In the genomic region with DNA sequence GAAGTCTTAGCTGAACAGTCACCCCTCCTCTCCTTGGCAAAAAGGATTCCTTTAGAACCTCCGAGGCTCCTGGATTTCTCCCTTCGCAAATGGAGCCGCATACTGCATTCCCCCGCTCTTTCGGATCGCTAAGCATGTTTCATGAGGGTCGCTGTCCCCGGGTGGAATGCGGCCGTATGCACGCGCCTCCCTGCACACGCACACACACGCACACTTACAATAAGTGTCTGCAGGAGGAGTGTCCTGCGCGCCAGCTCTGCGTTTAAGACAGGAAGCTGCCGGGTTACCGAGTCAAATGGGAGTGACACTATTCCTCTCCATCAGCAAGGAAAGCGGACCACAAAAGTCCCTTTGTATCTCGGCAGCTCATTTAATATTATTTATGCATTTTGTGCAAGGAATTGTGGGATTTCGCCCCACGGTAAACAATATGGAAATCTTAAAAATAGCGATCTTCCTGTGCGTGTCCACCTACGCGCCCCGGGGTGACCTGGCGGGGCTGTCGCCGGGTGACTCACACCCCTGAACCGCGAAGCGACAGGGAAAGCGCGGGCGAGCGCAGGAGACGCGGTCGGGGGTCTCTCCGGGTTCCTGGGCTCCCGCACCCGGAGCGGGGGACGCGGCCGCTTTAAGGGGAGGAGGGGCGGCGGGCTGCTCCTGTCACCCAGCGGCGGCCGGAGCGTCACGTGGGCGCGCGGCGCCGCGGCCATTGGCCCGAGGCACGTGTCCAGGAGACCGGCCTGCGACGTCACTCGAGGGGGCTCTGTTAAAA, we compare ENCODE assay signal across 8 cellular contexts. TPM values are rescaled to one million over a fixed set of nuclear protein-coding genes. Genes with fewer than 3 reads are reported as not detected.
A peak's percentile ranks its signal among the peaks of the same experiment; 100 is the strongest.
DNase-seq lines count a peak whose midpoint lies in the region; ATAC-seq and TF ChIP-seq lines count a peak whose summit lies in the region.

No MANE protein-coding gene starts in this region.

- H3K4me1 ChIP-seq in GM23248 (ENCODE audit: insufficient read depth): no peaks in the 10 kb centered on the region
- peaks cover 34% of the 10 kb centered on the region for H3K4me1 ChIP-seq in mesenchymal stem cell (ENCODE audit: control insufficient read depth, insufficient read depth, low read depth, low read length)

- 1 to 2% methylated on average over 62 to 67 of the region's 67 CpGs for WGBS in GM23248 (ENCODE audit: low coverage in 1 of 2, low lambda C conversion rate in 2 of 2, missing lambda C conversion rate in 2 of 2), 2 experiments
- WGBS in mesenchymal stem cell: 1% methylated on average over 58 of the region's 67 CpGs

- no peak for TF ChIP-seq CTCF in AG09319 (IDR thresholded peaks at IDR 0.05; ENCODE audit: low read depth, low read length)

- H3K9ac ChIP-seq in GM23248 (no peak overlapping the region), mesenchymal stem cell (ENCODE audit: low read length) (no peak overlapping the region)

- H3K4me2 ChIP-seq in GM23248 (ENCODE audit: unreplicated experiment) (peak overlapping the region; percentile 77), mesenchymal stem cell (ENCODE audit: low read length, poor library complexity, severe bottlenecking) (peak overlapping the region; percentile 86)

- in situ Hi-C loops in GM23248 (cut with MboI) (no loop called here), SK-MEL-5 (cut with HindIII; ENCODE audit: low pct_unique_long_range_greater_than_20kb, low sequenced_read_pairs) (no loop called here)

- H4K20me1 ChIP-seq in GM23248 (ENCODE audit: insufficient read depth): no peaks in the 10 kb centered on the region

- H3K9me3 ChIP-seq in GM23248 (ENCODE audit: low read depth) (no peaks in the 10 kb centered on the region), mesenchymal stem cell (ENCODE audit: control insufficient read depth, low read length) (peaks cover 4% of the 10 kb centered on the region)

- H2BK12ac ChIP-seq in mesenchymal stem cell (ENCODE audit: low read length in 2 of 2): no peak overlapping the region

- peak overlapping the region; percentile 74 for H3K4me3 ChIP-seq in GM23248
- H3K4me3 ChIP-seq in mesenchymal stem cell (ENCODE audit: insufficient read depth in 1 of 2, low read depth in 1 of 2, low read length in 2 of 2): peak overlapping the region; percentile 43 to 75

- no peak overlapping the region for H3K23ac ChIP-seq in mesenchymal stem cell (ENCODE audit: low read length in 2 of 2)

- H3K14ac ChIP-seq in mesenchymal stem cell (ENCODE audit: low read length in 2 of 2): no peak overlapping the region

- no peak for ATAC-seq in effector memory CD8-positive, alpha-beta T cell (replicated peaks)
- no peak for ATAC-seq in GM19328 (IDR thresholded peaks at IDR 0.05; ENCODE audit: unreplicated experiment)

- H3K27me3 Mint-ChIP-seq in effector memory CD8-positive, alpha-beta T cell: peaks cover 66 to 82% of the 10 kb centered on the region in 2 donors
- peaks cover 74% of the 10 kb centered on the region for H3K27me3 Mint-ChIP-seq in stimulated activated naive CD8-positive, alpha-beta T cell treated with anti-CD3 and anti-CD28 coated beads, Interleukin-15, Interleukin-2, amounts not matched to agents 100 ng/mL and 50 ng/mL, for 24 hours

- DNase-seq in AG09319 (ENCODE audit: extremely low read depth, low read depth): peak; percentile 3
- DNase-seq in GM23248: peak; percentile 80
- peak; percentile 93 for DNase-seq in SK-MEL-5 (ENCODE audit: low read depth, low spot score)
- no peak for DNase-seq in effector memory CD8-positive, alpha-beta T cell
- peak; percentile 39 for DNase-seq in mesenchymal stem cell
- DNase-seq in SIG-M5 treated with dmso at 0.1 percent for 504 hours (lab: John Stamatoyannopoulos, UW; ENCODE audit: unreplicated experiment): no peak

- no peak overlapping the region for H3K27ac ChIP-seq in GM23248
- H3K27ac ChIP-seq in mesenchymal stem cell (ENCODE audit: low read length, poor library complexity, severe bottlenecking): no peak overlapping the region

- peaks cover 90% of the 10 kb centered on the region for H3K27me3 ChIP-seq in GM23248 (replicated peaks; ENCODE audit: insufficient read depth)
- peaks cover 82 to 90% of the 10 kb centered on the region in 2 experiments for H3K27me3 ChIP-seq in mesenchymal stem cell (ENCODE audit: control insufficient read depth in 1 of 2, insufficient read depth in 1 of 2, low read length in 2 of 2)

- no peaks in the 10 kb centered on the region for H3K79me1 ChIP-seq in mesenchymal stem cell (replicated peaks; ENCODE audit: low read length, poor library complexity, severe bottlenecking)

- H2BK120ac ChIP-seq in mesenchymal stem cell (ENCODE audit: low read depth, low read length): no peak overlapping the region

- no peak overlapping the region for H4K8ac ChIP-seq in mesenchymal stem cell (ENCODE audit: low read length)

- H3K4me3 Mint-ChIP-seq in effector memory CD8-positive, alpha-beta T cell: peak overlapping the region; percentile 77 to 86
- H3K4me3 Mint-ChIP-seq in stimulated activated naive CD8-positive, alpha-beta T cell treated with anti-CD3 and anti-CD28 coated beads, Interleukin-15, Interleukin-2, amounts not matched to agents 100 ng/mL and 50 ng/mL, for 24 hours: peak overlapping the region; percentile 32

- H2AFZ ChIP-seq in GM23248 (peak overlapping the region; percentile 84), mesenchymal stem cell (ENCODE audit: low read depth, low read length) (no peak overlapping the region)

- no peaks in the 10 kb centered on the region for H3K36me3 ChIP-seq in GM23248 (ENCODE audit: low read depth)
- H3K36me3 ChIP-seq in mesenchymal stem cell (ENCODE audit: control insufficient read depth in 1 of 2, insufficient read depth in 2 of 2, low read depth in 1 of 2, low read length in 2 of 2): no peaks in the 10 kb centered on the region

- H3K79me2 ChIP-seq in GM23248 (ENCODE audit: insufficient read depth): no peaks in the 10 kb centered on the region

- H3K4ac ChIP-seq in mesenchymal stem cell (ENCODE audit: low read depth in 1 of 2, low read length in 2 of 2): no peak overlapping the region

- no peak overlapping the region for H4K91ac ChIP-seq in mesenchymal stem cell (ENCODE audit: low read length)

- H3K27ac Mint-ChIP-seq in effector memory CD8-positive, alpha-beta T cell: no peak overlapping the region
- H3K27ac Mint-ChIP-seq in stimulated activated naive CD8-positive, alpha-beta T cell treated with anti-CD3 and anti-CD28 coated beads, Interleukin-15, Interleukin-2, amounts not matched to agents 100 ng/mL and 50 ng/mL, for 24 hours: peak overlapping the region; percentile 55

- H2AK5ac ChIP-seq in mesenchymal stem cell (ENCODE audit: low read length, severe bottlenecking): no peak overlapping the region

- H3F3A ChIP-seq in GM23248 (ENCODE audit: insufficient read depth): no peaks in the 10 kb centered on the region

- no peaks in the 10 kb centered on the region for H3K9me2 ChIP-seq in GM23248 (ENCODE audit: insufficient read depth)

- peaks cover 4% of the 10 kb centered on the region for H3K36me3 Mint-ChIP-seq in effector memory CD8-positive, alpha-beta T cell (ENCODE audit: insufficient read depth)
- H3K36me3 Mint-ChIP-seq in stimulated activated naive CD8-positive, alpha-beta T cell treated with anti-CD3 and anti-CD28 coated beads, Interleukin-15, Interleukin-2, amounts not matched to agents 100 ng/mL and 50 ng/mL, for 24 hours (ENCODE audit: low read depth): no peaks in the 10 kb centered on the region

- H3K9me3 Mint-ChIP-seq in effector memory CD8-positive, alpha-beta T cell: no peaks in the 10 kb centered on the region
- no peaks in the 10 kb centered on the region for H3K9me3 Mint-ChIP-seq in stimulated activated naive CD8-positive, alpha-beta T cell treated with anti-CD3 and anti-CD28 coated beads, Interleukin-15, Interleukin-2, amounts not matched to agents 100 ng/mL and 50 ng/mL, for 24 hours

- H2BK5ac ChIP-seq in mesenchymal stem cell (ENCODE audit: low read depth, low read length, poor library complexity, severe bottlenecking): no peak overlapping the region

- no peak overlapping the region for H3K18ac ChIP-seq in mesenchymal stem cell (ENCODE audit: low read depth in 1 of 2, low read length in 2 of 2)

- no peak overlapping the region for H2BK15ac ChIP-seq in mesenchymal stem cell (ENCODE audit: low read depth, poor library complexity, severe bottlenecking)

- peaks cover 15 to 18% of the 10 kb centered on the region in 2 donors for H3K4me1 Mint-ChIP-seq in effector memory CD8-positive, alpha-beta T cell (ENCODE audit: low read depth in 2 of 2)
- peaks cover 20% of the 10 kb centered on the region for H3K4me1 Mint-ChIP-seq in stimulated activated naive CD8-positive, alpha-beta T cell treated with anti-CD3 and anti-CD28 coated beads, Interleukin-15, Interleukin-2, amounts not matched to agents 100 ng/mL and 50 ng/mL, for 24 hours (ENCODE audit: low read depth)

RNA-seq across cellular contexts. Expression of a gene that starts 1.0 kb away (rescaled TPM):
- total RNA-seq in GM23248 (2014; rRNA removed; shearing (Covaris generic)): not detected in 2 replicates
- not detected in 2 replicates for polyA plus RNA-seq in GM23248 (2016; fragmentation: Nextera tagmentation; extraction: Ambion mirVana)
- 2.2 and 3.0 TPM in 2 replicates for total RNA-seq in SK-MEL-5 (2014; rRNA removed; shearing (Covaris generic))
- polyA plus RNA-seq in SK-MEL-5 (2015; cell fraction: cytosol; rRNA removed): 15.9 and 17.2 TPM in 2 replicates
- 1.2 and 5.0 TPM in 2 replicates for polyA plus RNA-seq in SK-MEL-5 (2015; cell fraction: nucleus; rRNA removed)
- not detected for polyA plus RNA-seq in mesenchymal stem cell (2013, experiment 1 of 2)
- not detected for polyA plus RNA-seq in mesenchymal stem cell (2013, experiment 2 of 2)

Comparison
In these comparisons a context has a peak if more than half of its experiments do, and no peak if none do; other contexts are left out.
1. DNase-seq: peak in AG09319 (single experiment), GM23248 (single experiment), SK-MEL-5 (single experiment) and mesenchymal stem cell (single experiment); none in effector memory CD8-positive, alpha-beta T cell (0 of 3) and SIG-M5 treated with dmso at 0.1 percent for 504 hours (single experiment).